Comparison of ENCODE assay signal across 28 cellular contexts in genomic region chr5:158546748-158547147, GRCh38.
"Had no signal": no experiment of that assay in that cellular context is flagged by ENCODE, and none has a peak within 500 bp of the region (broad histone marks: within the 10 kb centered on the region; RNA-seq: fewer than 3 reads in every experiment).

No MANE protein-coding gene starts in this region.

- H3K27ac ChIP-seq: body of pancreas, cardiac muscle cell, coronary artery, dorsolateral prefrontal cortex, foreskin keratinocyte, pancreas, prostate gland, transverse colon, WERI-Rb-1 had no signal

- H3K27me3 ChIP-seq: body of pancreas, cardiac muscle cell, dorsolateral prefrontal cortex, foreskin keratinocyte, pancreas, transverse colon had no signal

- H3K4me1 ChIP-seq: body of pancreas, foreskin keratinocyte, pancreas, prostate gland, transverse colon had no signal

- DNase-seq: activated CD4-positive, alpha-beta T cell treated with anti-CD3 and anti-CD28 coated beads for 48 hours; activated CD4-positive, alpha-beta T cell treated with anti-CD3 and anti-CD28 coated beads, Interleukin-2, amount 50 U/mL, for 48 hours; activated CD8-positive, alpha-beta memory T cell treated with anti-CD3 and anti-CD28 coated beads for 24 hours; activated effector memory CD4-positive, alpha-beta T cell treated with Interleukin-2 at 50 U/mL for 16 hours; activated naive CD4-positive, alpha-beta T cell treated with Interleukin-2 at 50 U/mL for 16 hours; aorta; body of pancreas; dorsolateral prefrontal cortex; effector memory CD4-positive, alpha-beta T cell; erythroblast; foreskin keratinocyte; mammary epithelial cell; nephron progenitor cell; pancreas; stimulated activated CD4-positive, alpha-beta T cell treated with anti-CD3 and anti-CD28 coated beads, Interleukin-1b, Interleukin-23, amount 100 ng/mL, for 48 hours; stimulated activated CD4-positive, alpha-beta T cell treated with anti-CD3 and anti-CD28 coated beads, Interleukin-4, amount 100 ng/mL, for 4 hours; stimulated activated CD8-positive, alpha-beta memory T cell treated with anti-CD3 and anti-CD28 coated beads, Interleukin-4, amount 100 ng/mL, for 48 hours; stimulated activated naive CD8-positive, alpha-beta T cell treated with anti-CD3 and anti-CD28 coated beads, Interleukin-15, amount 100 ng/mL, for 72 hours; T-helper 17 cell; T1000; transverse colon; WERI-Rb-1 had no signal

- H3K36me3 ChIP-seq: cardiac muscle cell, pancreas, prostate gland, transverse colon, WERI-Rb-1 had no signal

- H3K9me3 ChIP-seq: body of pancreas, pancreas, prostate gland, transverse colon had no signal

- ATAC-seq: activated CD4-positive, CD25-positive, alpha-beta regulatory T cell treated with anti-CD3 and anti-CD28 coated beads, Interleukin-2, amount 50 U/mL, for 24 hours; body of pancreas; foreskin keratinocyte; pancreas; stimulated activated memory B cell treated with anti-CD40 and anti-IgM and Interleukin-4, amounts not matched to agents 10 μg/mL and 1 μg/mL and 100 μg/mL, for 72 hours; stimulated activated naive CD8-positive, alpha-beta T cell treated with anti-CD3 and anti-CD28 coated beads, Interleukin-15, amount 100 ng/mL, for 72 hours; T-helper 17 cell had no signal

- H3K4me2 ChIP-seq: smooth muscle cell had no signal

- H3K4me3 ChIP-seq: body of pancreas, cardiac muscle cell, coronary artery, dorsolateral prefrontal cortex, pancreas, prostate gland, smooth muscle cell, transverse colon had no signal
